ENCODE assay signal across 1 cellular context in the genomic region with DNA sequence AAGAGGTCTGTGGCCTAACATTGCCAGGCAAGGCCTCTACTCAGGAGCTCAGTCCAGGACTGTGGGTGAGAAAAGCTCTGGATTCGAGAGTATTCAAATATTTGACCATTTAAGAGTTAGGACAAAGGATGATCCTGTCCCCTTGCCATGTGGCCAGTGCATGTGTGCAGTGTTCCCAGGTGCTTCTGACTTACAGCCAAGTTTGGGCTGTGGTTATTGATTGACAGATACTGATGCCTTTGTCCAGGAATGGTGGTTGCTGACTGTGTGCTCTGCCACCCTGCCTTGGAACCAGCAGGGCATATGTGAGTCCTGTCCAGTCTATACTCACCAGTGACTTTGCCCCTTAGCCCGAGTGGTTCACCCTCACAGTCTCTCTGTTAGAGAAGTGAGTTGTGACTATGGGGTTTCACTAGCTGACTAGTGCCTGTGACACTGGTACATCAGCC.
TF ChIP-seq lines count a peak whose summit lies in the region.

No MANE protein-coding gene starts in this region.

TF ChIP-seq in H1, 55 proteins besides CTCF, POLR2A, EP300 and RAD21:
- TF ChIP-seq GTF2F1 (IDR thresholded peaks at IDR 0.05; ENCODE audit: borderline replicate concordance, low read depth, low read length) (no peak), RXRA (IDR thresholded peaks at IDR 0.05; ENCODE audit: insufficient read depth, low read depth, low read length) (no peak), JUN (IDR thresholded peaks at IDR 0.05; ENCODE audit: low read depth, low read length) (no peak), CTBP2 (IDR thresholded peaks at IDR 0.05; ENCODE audit: borderline replicate concordance, insufficient read depth, insufficient read length, low read length) (no peak), FOSL1 (IDR thresholded peaks at IDR 0.05; ENCODE audit: insufficient read depth, low read depth, low read length) (no peak), KDM5A (IDR thresholded peaks at IDR 0.05; ENCODE audit: low read length) (no peak), E2F6 (IDR thresholded peaks at IDR 0.05) (no peak), YY1 (IDR thresholded peaks at IDR 0.05; ENCODE audit: low read depth, low read length) (no peak), SP1 (IDR thresholded peaks at IDR 0.05; ENCODE audit: low read depth, low read length) (no peak)
- TF ChIP-seq, protein P1, sequence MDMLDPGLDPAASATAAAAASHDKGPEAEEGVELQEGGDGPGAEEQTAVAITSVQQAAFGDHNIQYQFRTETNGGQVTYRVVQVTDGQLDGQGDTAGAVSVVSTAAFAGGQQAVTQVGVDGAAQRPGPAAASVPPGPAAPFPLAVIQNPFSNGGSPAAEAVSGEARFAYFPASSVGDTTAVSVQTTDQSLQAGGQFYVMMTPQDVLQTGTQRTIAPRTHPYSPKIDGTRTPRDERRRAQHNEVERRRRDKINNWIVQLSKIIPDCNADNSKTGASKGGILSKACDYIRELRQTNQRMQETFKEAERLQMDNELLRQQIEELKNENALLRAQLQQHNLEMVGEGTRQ (IDR thresholded peaks at IDR 0.05; ENCODE audit: low read length), result no peak
